9 cellular contexts compared by ENCODE assay signal in the genomic region with DNA sequence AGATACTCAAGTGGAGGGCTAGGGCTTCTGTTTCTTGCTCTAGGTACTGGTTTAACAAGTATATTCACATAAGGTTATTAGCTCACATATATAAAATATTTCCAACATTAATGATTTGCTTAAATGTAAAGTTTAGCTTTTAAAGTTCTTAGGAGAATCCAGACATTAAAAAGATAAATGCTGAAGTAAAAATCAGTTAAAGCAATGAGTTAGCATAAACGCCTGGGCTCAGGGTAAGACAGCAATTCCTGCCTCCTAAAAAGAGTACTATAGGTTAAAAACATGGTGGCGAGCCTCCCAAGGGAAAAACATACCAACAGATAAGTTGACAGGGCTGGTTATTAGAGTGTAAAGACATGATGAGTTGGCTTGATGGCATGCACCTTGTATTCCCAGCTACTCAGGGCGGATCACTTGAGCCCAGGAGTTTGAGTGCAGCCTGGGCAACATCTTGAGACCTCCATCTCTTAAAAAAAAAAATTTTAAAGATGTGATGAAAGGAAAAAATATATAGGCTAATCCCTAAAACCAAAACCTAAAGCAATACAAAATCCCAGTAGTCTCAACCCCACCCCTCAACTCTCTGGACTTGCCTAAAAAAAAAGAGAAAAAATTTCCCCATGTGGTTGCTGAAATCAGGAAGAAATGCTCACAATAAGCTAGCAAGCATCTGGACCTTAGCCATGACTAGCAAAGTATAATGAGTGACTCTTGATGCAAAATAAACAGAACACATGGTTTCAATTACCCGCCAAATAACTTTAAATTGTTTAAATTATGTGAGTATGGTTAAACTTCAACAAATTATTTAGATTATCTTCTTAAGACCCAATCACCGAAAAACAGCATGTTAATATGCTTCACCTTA. TPM values are rescaled to one million over a fixed set of nuclear protein-coding genes. Genes with fewer than 3 reads are reported as not detected.
DNase-seq lines count a peak whose midpoint lies in the region; ATAC-seq and TF ChIP-seq lines count a peak whose summit lies in the region.
"Had no signal": no experiment of that assay in that cellular context is flagged by ENCODE, and none has a peak within 500 bp of the region (broad histone marks: within the 10 kb centered on the region; RNA-seq: fewer than 3 reads in every experiment).

No MANE protein-coding gene starts in this region.

- peaks cover 33% of the 10 kb centered on the region for H3K4me1 Mint-ChIP-seq in activated T-helper 17 cell treated with anti-CD3 and anti-CD28 coated beads, Interleukin-2, amount 50 U/mL, for 72 hours

- DNase-seq in AG04449 (ENCODE audit: low read depth, low spot score) (peak; percentile 42), GM23248 (peak; percentile 89), islet precursor cell (peak; percentile 59), 8988T (no peak)
- DNase-seq in activated effector memory CD4-positive, alpha-beta T cell treated with Interleukin-2 at 50 U/mL for 16 hours: no peak
- DNase-seq: stimulated activated naive CD4-positive, alpha-beta T cell had no signal

- H3K27me3 ChIP-seq in GM23248 (replicated peaks; ENCODE audit: insufficient read depth): no peaks in the 10 kb centered on the region

- H3K4me3 ChIP-seq in AG04449 (ENCODE audit: low read depth, low read length): peak overlapping the region; percentile 24; the same call in 1 of the 2 replicates
- peak overlapping the region; percentile 96 for H3K4me3 ChIP-seq in GM23248

- TF ChIP-seq CTCF in AG04449 (IDR thresholded peaks at IDR 0.05; ENCODE audit: insufficient read depth, low read length, missing control alignments): no peak

- H3K4me2 ChIP-seq in GM23248 (ENCODE audit: unreplicated experiment): peak overlapping the region; percentile 93

- H3K36me3 Mint-ChIP-seq in activated T-helper 17 cell treated with anti-CD3 and anti-CD28 coated beads, Interleukin-2, amount 50 U/mL, for 72 hours (ENCODE audit: low read depth): peaks cover 83% of the 10 kb centered on the region

- H3K9me3 ChIP-seq in GM23248 (ENCODE audit: low read depth): no peaks in the 10 kb centered on the region

- peaks cover 22% of the 10 kb centered on the region; the same call in 1 of the 2 replicates for H4K20me1 ChIP-seq in GM23248 (ENCODE audit: insufficient read depth)

- H3K9me3 Mint-ChIP-seq in activated T-helper 17 cell treated with anti-CD3 and anti-CD28 coated beads, Interleukin-2, amount 50 U/mL, for 72 hours: no peaks in the 10 kb centered on the region

- H2AFZ ChIP-seq in GM23248: no peak overlapping the region

- peak overlapping the region; percentile 89 for H3K4me3 Mint-ChIP-seq in activated T-helper 17 cell treated with anti-CD3 and anti-CD28 coated beads, Interleukin-2, amount 50 U/mL, for 72 hours

- ATAC-seq in activated T-helper 17 cell treated with anti-CD3 and anti-CD28 coated beads, Interleukin-2, amount 50 U/mL, for 72 hours (replicated peaks): no peak
- ATAC-seq in HG03175 (IDR thresholded peaks at IDR 0.05; ENCODE audit: unreplicated experiment): no peak
- ATAC-seq in HG03432 (IDR thresholded peaks at IDR 0.05; ENCODE audit: unreplicated experiment): no peak

- peak overlapping the region; percentile 58 for H3K27ac Mint-ChIP-seq in activated T-helper 17 cell treated with anti-CD3 and anti-CD28 coated beads, Interleukin-2, amount 50 U/mL, for 72 hours

- no peaks in the 10 kb centered on the region for H3K9me2 ChIP-seq in GM23248 (ENCODE audit: insufficient read depth)

- CTCF ChIA-PET in AG04449 (lab: Yijun Ruan, JAX): interaction anchor here (0.6 to 1.0 kb wide), 2 partner anchors 8 to 61 kb away, joined by 3 read pairs; no protein-coding TSS in a partner anchor

- H3K4me1 ChIP-seq in GM23248 (ENCODE audit: insufficient read depth): peaks cover 32% of the 10 kb centered on the region

- peaks cover 45% of the 10 kb centered on the region for H3K36me3 ChIP-seq in GM23248 (ENCODE audit: low read depth)

- H3K79me2 ChIP-seq in GM23248 (ENCODE audit: insufficient read depth): peaks cover 96% of the 10 kb centered on the region

- H3K27ac ChIP-seq in GM23248: peak overlapping the region; percentile 99

- no peaks in the 10 kb centered on the region for H3K27me3 Mint-ChIP-seq in activated T-helper 17 cell treated with anti-CD3 and anti-CD28 coated beads, Interleukin-2, amount 50 U/mL, for 72 hours

- WGBS in GM23248 (ENCODE audit: low coverage in 1 of 2, low lambda C conversion rate in 2 of 2, missing lambda C conversion rate in 2 of 2), 2 experiments: 26 to 33% methylated on average over 5 of the region's 5 CpGs

- H3F3A ChIP-seq in GM23248 (ENCODE audit: insufficient read depth): peaks cover 64% of the 10 kb centered on the region

- POLR2A ChIA-PET in AG04449 (lab: Yijun Ruan, JAX): interaction anchor here (0.6 kb wide), 1 partner anchor 25 kb away, joined by 3 read pairs; no protein-coding TSS in a partner anchor

- in situ Hi-C loops in GM23248 (cut with MboI): no loop called here

- peak overlapping the region; percentile 100 for H3K9ac ChIP-seq in GM23248

RNA-seq across cellular contexts. Expression of a gene that starts 3.6 kb away (rescaled TPM):
- total RNA-seq in GM23248 (2014; rRNA removed; shearing (Covaris generic)): 102 and 103 TPM in 2 replicates
- 120 and 121 TPM in 2 replicates for polyA plus RNA-seq in GM23248 (2016; fragmentation: Nextera tagmentation; extraction: Ambion mirVana)
- total RNA-seq in activated T-helper 17 cell treated with anti-CD3 and anti-CD28 coated beads, Interleukin-2, amount 50 U/mL, for 72 hours: 10 to 100 TPM; 51.7 to 74.1 TPM

Comparison
In these comparisons a context has a peak if more than half of its experiments do, and no peak if none do; other contexts are left out.
1. DNase-seq: peak in AG04449 (single experiment), GM23248 (single experiment) and islet precursor cell (single experiment); none in activated effector memory CD4-positive, alpha-beta T cell treated with Interleukin-2 at 50 U/mL for 16 hours (single experiment) and 8988T (single experiment).